ENCODE assay signal across 22 cellular contexts in genomic region chr10:56567580-56567979, GRCh38.
DNase-seq lines count a peak whose midpoint lies in the region; ATAC-seq, FAIRE-seq and TF ChIP-seq lines count a peak whose summit lies in the region.
"Had no signal": no experiment of that assay in that cellular context is flagged by ENCODE, and none has a peak within 500 bp of the region (broad histone marks: within the 10 kb centered on the region; RNA-seq: fewer than 3 reads in every experiment).

No MANE protein-coding gene starts in this region.

- no peaks in the 10 kb centered on the region for H3K79me2 ChIP-seq in GM12878 (ENCODE audit: control insufficient read depth, insufficient read depth, low read length)

- ATAC-seq in A549 (no peak), GM12878 (no peak)
- ATAC-seq: CD8-positive, alpha-beta T cell had no signal

- TF ChIP-seq POLR2A in A549 (IDR thresholded peaks at IDR 0.05; ENCODE audit: low read length): no peak
- TF ChIP-seq POLR2A in GM12878 (IDR thresholded peaks at IDR 0.05; ENCODE audit: low read depth, low read length): no peak
- no peak for TF ChIP-seq POLR2A in suprapubic skin (IDR thresholded peaks at IDR 0.05)

- TF ChIP-seq CTCF in A549 (IDR thresholded peaks at IDR 0.05): no peak
- no peak for TF ChIP-seq CTCF in HEK293 (tag by site-specific recombination; IDR thresholded peaks at IDR 0.05)
- no peak for TF ChIP-seq CTCF in GM12878 (IDR thresholded peaks at IDR 0.05 in 2 of 3, conservative IDR thresholded peaks at IDR 0.05 in 1 of 3; ENCODE audit: control insufficient read depth in 2 of 3, extremely low read depth in 1 of 3, insufficient read depth in 1 of 3, low read depth in 3 of 3, low read length in 3 of 3)
- no peak for TF ChIP-seq CTCF in suprapubic skin (IDR thresholded peaks at IDR 0.05)

- no peak for TF ChIP-seq EP300 in A549 (IDR thresholded peaks at IDR 0.05)
- no peak for TF ChIP-seq EP300 in GM12878 (IDR thresholded peaks at IDR 0.05; ENCODE audit: borderline replicate concordance in 1 of 2, control insufficient read depth in 1 of 2, low read depth in 2 of 2, low read length in 2 of 2)
- TF ChIP-seq EP300 in suprapubic skin (IDR thresholded peaks at IDR 0.05): no peak

- H3K4me2 ChIP-seq in A549: no peak overlapping the region
- H3K4me2 ChIP-seq in GM12878 (ENCODE audit: control insufficient read depth, insufficient read depth): no peak overlapping the region
- H3K4me2 ChIP-seq: BLaER1 treated with 17β-estradiol and CSF1 and Interleukin-3, amounts not matched to agents 10 nM and 100 nM had no signal

- POLR2A ChIA-PET in A549 (lab: Yijun Ruan, JAX) (no interaction called here), HEK293 (lab: Yijun Ruan, JAX) (no interaction called here), GM12878 (lab: Charles Lee) (no interaction called here)
- POLR2A ChIA-PET in activated CD4-positive, alpha-beta memory T cell treated with anti-CD3 and anti-CD28 coated beads, Interleukin-2, amount 10 ng/mL, durations not matched to agents 7 days and 5 days (lab: Charles Lee): no interaction called here

- H4K20me1 ChIP-seq in GM12878 (ENCODE audit: control insufficient read depth, insufficient read depth): no peaks in the 10 kb centered on the region
- H4K20me1 ChIP-seq: BLaER1 treated with 17β-estradiol and CSF1 and Interleukin-3, amounts not matched to agents 10 nM and 100 nM had no signal

- H3K4me3 ChIP-seq in A549 (no peak overlapping the region), HEK293 (ENCODE audit: low read depth, low read length) (no peak overlapping the region), GM12878 (no peak overlapping the region), suprapubic skin (no peak overlapping the region)
- H3K4me3 ChIP-seq: BLaER1 treated with 17β-estradiol and CSF1 and Interleukin-3, amounts not matched to agents 10 nM and 100 nM had no signal

- no peak overlapping the region for H3K27ac ChIP-seq in A549
- H3K27ac ChIP-seq in HEK293 (ENCODE audit: extremely low read depth, low read depth, low read length): no peak overlapping the region
- no peak overlapping the region for H3K27ac ChIP-seq in GM12878 (ENCODE audit: control insufficient read depth, insufficient read depth)
- no peak overlapping the region for H3K27ac ChIP-seq in suprapubic skin
- H3K27ac ChIP-seq: BLaER1 treated with 17β-estradiol and CSF1 and Interleukin-3, amounts not matched to agents 10 nM and 100 nM; C4-2B had no signal

- H3K9me3 Mint-ChIP-seq in T-helper 2 cell treated with Interferon-gamma antibody and Interleukin-4, amounts not matched to agents 5 μg/mL and 100 μg/mL, for 36 hours: peaks cover 31% of the 10 kb centered on the region
- peaks cover 14% of the 10 kb centered on the region for H3K9me3 Mint-ChIP-seq in activated CD4-positive, alpha-beta memory T cell treated with anti-CD3 and anti-CD28 coated beads, Interleukin-2, amount 10 ng/mL, durations not matched to agents 7 days and 5 days

- no peaks in the 10 kb centered on the region for H3K36me3 ChIP-seq in HEK293 (ENCODE audit: control insufficient read depth in 2 of 2, insufficient read depth in 1 of 2, low read length in 2 of 2)
- H3K36me3 ChIP-seq in GM12878 (ENCODE audit: control insufficient read depth in 2 of 2, insufficient read depth in 2 of 2, low read length in 1 of 2): no peaks in the 10 kb centered on the region
- H3K36me3 ChIP-seq in suprapubic skin: no peaks in the 10 kb centered on the region
- H3K36me3 ChIP-seq: BLaER1 treated with 17β-estradiol and CSF1 and Interleukin-3, amounts not matched to agents 10 nM and 100 nM had no signal

- BruUV-seq in GM12878 (replicated peaks; lab: Mats Ljungman, UMichigan): no TSS peak

- H3K27me3 ChIP-seq in GM12878 (replicated peaks in 1 of 2; ENCODE audit: control insufficient read depth in 2 of 2, insufficient read depth in 2 of 2, low read length in 1 of 2) (no peaks in the 10 kb centered on the region), suprapubic skin (no peaks in the 10 kb centered on the region)
- H3K27me3 ChIP-seq: BLaER1 treated with 17β-estradiol and CSF1 and Interleukin-3, amounts not matched to agents 10 nM and 100 nM had no signal

- H3K4me1 ChIP-seq in A549: no peaks in the 10 kb centered on the region
- H3K4me1 ChIP-seq in HEK293 (ENCODE audit: control insufficient read depth, insufficient read depth, low read length): no peaks in the 10 kb centered on the region
- no peaks in the 10 kb centered on the region for H3K4me1 ChIP-seq in GM12878 (ENCODE audit: control insufficient read depth, insufficient read depth, low read length)
- H3K4me1 ChIP-seq in suprapubic skin: no peaks in the 10 kb centered on the region
- H3K4me1 ChIP-seq: BLaER1 treated with 17β-estradiol and CSF1 and Interleukin-3, amounts not matched to agents 10 nM and 100 nM; Caco-2 had no signal

- no peak overlapping the region for H3K9ac ChIP-seq in GM12878 (ENCODE audit: control insufficient read depth, insufficient read depth, low read length)
- H3K9ac ChIP-seq: BLaER1 treated with 17β-estradiol and CSF1 and Interleukin-3, amounts not matched to agents 10 nM and 100 nM had no signal

- DNase-seq in A549 (ENCODE audit: low read depth in 1 of 2, low spot score in 1 of 2) (no peak), GM12878 (ENCODE audit: low read depth, low spot score) (no peak), suprapubic skin (ENCODE audit: low spot score in 2 of 2) (no peak)
- DNase-seq in T-helper 2 cell treated with Interferon-gamma antibody and Interleukin-4, amounts not matched to agents 5 μg/mL and 100 μg/mL, for 36 hours (ENCODE audit: low spot score): no peak
- DNase-seq in activated CD4-positive, alpha-beta memory T cell treated with anti-CD3 and anti-CD28 coated beads, Interleukin-2, amount 10 ng/mL, durations not matched to agents 7 days and 5 days: no peak
- DNase-seq: 8988T; AML-193; Caco-2; Calu3; CD4-positive, alpha-beta T cell; CD8-positive, alpha-beta T cell; DMS79 treated with DMSO at 0.1 percent for 48 hours; GF-D8 had no signal

- H3K9me3 ChIP-seq in A549 (no peaks in the 10 kb centered on the region), HEK293 (ENCODE audit: control insufficient read depth, insufficient read depth, low read depth, low read length) (no peaks in the 10 kb centered on the region), GM12878 (replicated peaks; ENCODE audit: control insufficient read depth, insufficient read depth, low read length) (no peaks in the 10 kb centered on the region; the same call in 2 of the 3 replicates), suprapubic skin (peaks cover 7% of the 10 kb centered on the region)

- TF ChIP-seq RAD21 in A549 (conservative IDR thresholded peaks at IDR 0.05 in 1 of 2, IDR thresholded peaks at IDR 0.05 in 1 of 2) (no peak), GM12878 (IDR thresholded peaks at IDR 0.05; ENCODE audit: insufficient read depth, low read depth, low read length) (no peak)

- 15% methylated on average over 1 of the region's 1 CpG for WGBS in A549 (ENCODE audit: missing lambda C conversion rate)
- WGBS in GM12878 (ENCODE audit: insufficient coverage, insufficient replicate concordance, low lambda C conversion rate, missing lambda C conversion rate): 53% methylated on average over 1 of the region's 1 CpG
- 81% methylated on average over 1 of the region's 1 CpG for WGBS in suprapubic skin

- SMC1A ChIA-PET in GM12878 (lab: Charles Lee; ENCODE audit: uncharacterized antibody, unreplicated experiment): no interaction called here

- intact Hi-C loops in GM12878 (cut with micrococcal nuclease; ENCODE audit: unreplicated experiment): no loop called here

- no peak overlapping the region for H3K27ac Mint-ChIP-seq in T-helper 2 cell treated with Interferon-gamma antibody and Interleukin-4, amounts not matched to agents 5 μg/mL and 100 μg/mL, for 36 hours
- no peak overlapping the region for H3K27ac Mint-ChIP-seq in activated CD4-positive, alpha-beta memory T cell treated with anti-CD3 and anti-CD28 coated beads, Interleukin-2, amount 10 ng/mL, durations not matched to agents 7 days and 5 days
- H3K27ac Mint-ChIP-seq: B cell; CD4-positive, alpha-beta T cell; CD8-positive, alpha-beta T cell had no signal

- H2AFZ ChIP-seq in GM12878 (ENCODE audit: control insufficient read depth, low read depth, low read length): no peak overlapping the region

- CTCF ChIA-PET in A549 (lab: Yijun Ruan, JAX): no interaction called here
- CTCF ChIA-PET in HEK293 (lab: Yijun Ruan, JAX): no interaction called here
- CTCF ChIA-PET in GM12878 (lab: Yijun Ruan, JAX): no interaction called here
- CTCF ChIA-PET in activated CD4-positive, alpha-beta memory T cell treated with anti-CD3 and anti-CD28 coated beads, Interleukin-2, amount 10 ng/mL, durations not matched to agents 7 days and 5 days (lab: Charles Lee): no interaction called here

- in situ Hi-C loops in GM12878 (cut with MboI): no loop called here

- FAIRE-seq in A549 (lab: Jason Lieb, UNC) (no peak), GM12878 (lab: Jason Lieb, UNC) (no peak)
- FAIRE-seq: A204.1, D721Med, G401.6, GM12892, GM18507 had no signal

- no peaks in the 10 kb centered on the region for H3K27me3 Mint-ChIP-seq in T-helper 2 cell treated with Interferon-gamma antibody and Interleukin-4, amounts not matched to agents 5 μg/mL and 100 μg/mL, for 36 hours (ENCODE audit: low read depth)
- H3K27me3 Mint-ChIP-seq in activated CD4-positive, alpha-beta memory T cell treated with anti-CD3 and anti-CD28 coated beads, Interleukin-2, amount 10 ng/mL, durations not matched to agents 7 days and 5 days: no peaks in the 10 kb centered on the region
- H3K27me3 Mint-ChIP-seq: B cell; CD4-positive, alpha-beta T cell had no signal

- H3K4me1 Mint-ChIP-seq in T-helper 2 cell treated with Interferon-gamma antibody and Interleukin-4, amounts not matched to agents 5 μg/mL and 100 μg/mL, for 36 hours (ENCODE audit: low read depth): no peaks in the 10 kb centered on the region
- no peaks in the 10 kb centered on the region for H3K4me1 Mint-ChIP-seq in activated CD4-positive, alpha-beta memory T cell treated with anti-CD3 and anti-CD28 coated beads, Interleukin-2, amount 10 ng/mL, durations not matched to agents 7 days and 5 days
- H3K4me1 Mint-ChIP-seq: B cell had no signal

- RAD21 ChIA-PET in GM12878 (lab: Charles Lee; ENCODE audit: unreplicated experiment): no interaction called here

- no peaks in the 10 kb centered on the region for H3K36me3 Mint-ChIP-seq in T-helper 2 cell treated with Interferon-gamma antibody and Interleukin-4, amounts not matched to agents 5 μg/mL and 100 μg/mL, for 36 hours (ENCODE audit: low read depth)
- H3K36me3 Mint-ChIP-seq in activated CD4-positive, alpha-beta memory T cell treated with anti-CD3 and anti-CD28 coated beads, Interleukin-2, amount 10 ng/mL, durations not matched to agents 7 days and 5 days (ENCODE audit: low read depth): no peaks in the 10 kb centered on the region
- H3K36me3 Mint-ChIP-seq: CD8-positive, alpha-beta T cell had no signal

- H3K4me3 Mint-ChIP-seq in T-helper 2 cell treated with Interferon-gamma antibody and Interleukin-4, amounts not matched to agents 5 μg/mL and 100 μg/mL, for 36 hours: no peak overlapping the region
- H3K4me3 Mint-ChIP-seq in activated CD4-positive, alpha-beta memory T cell treated with anti-CD3 and anti-CD28 coated beads, Interleukin-2, amount 10 ng/mL, durations not matched to agents 7 days and 5 days: no peak overlapping the region
- H3K4me3 Mint-ChIP-seq: B cell; CD4-positive, alpha-beta T cell; CD8-positive, alpha-beta T cell had no signal

TF ChIP-seq in GM12878, 131 proteins besides CTCF, POLR2A, EP300 and RAD21:
- TF ChIP-seq CREM (IDR thresholded peaks at IDR 0.05; ENCODE audit: low read depth) (no peak), ATF7 (IDR thresholded peaks at IDR 0.05; ENCODE audit: low read depth) (0 out of 2 replicates have a peak, but pooled peaks have one; percentile 11)
